23 cellular contexts compared by ENCODE assay signal in genomic region chr20:4602297-4602631, GRCh38.
DNase-seq lines count a peak whose midpoint lies in the region; ATAC-seq and TF ChIP-seq lines count a peak whose summit lies in the region.
"Had no signal": no experiment of that assay in that cellular context is flagged by ENCODE, and none has a peak within 500 bp of the region (broad histone marks: within the 10 kb centered on the region; RNA-seq: fewer than 3 reads in every experiment).

No MANE protein-coding gene starts in this region.

- no peak overlapping the region for H3K18ac ChIP-seq in neuronal stem cell (ENCODE audit: low read length)

- TF ChIP-seq CTCF in PC-3 (conservative IDR thresholded peaks at IDR 0.05; ENCODE audit: low read depth, low read length) (no peak), fibroblast of lung (conservative IDR thresholded peaks at IDR 0.05 in 1 of 2, IDR thresholded peaks at IDR 0.05 in 1 of 2; ENCODE audit: low read depth in 1 of 2, low read length in 2 of 2) (peak in 1 of 2 donors; percentile 11), testis (IDR thresholded peaks at IDR 0.05) (no peak)

- no peak overlapping the region for H2BK120ac ChIP-seq in neuronal stem cell (ENCODE audit: low read depth, low read length)

- no peaks in the 10 kb centered on the region for H3K79me1 ChIP-seq in neuronal stem cell (ENCODE audit: low read depth, low read length)

- H3K9ac ChIP-seq in GM23248 (no peak overlapping the region), PC-3 (ENCODE audit: low read length) (no peak overlapping the region), fibroblast of lung (ENCODE audit: insufficient read depth, low read length) (no peak overlapping the region), neuronal stem cell (ENCODE audit: low read depth, low read length, poor library complexity) (no peak overlapping the region)

- H2AFZ ChIP-seq in GM23248 (no peak overlapping the region), PC-3 (ENCODE audit: low read length) (no peak overlapping the region), fibroblast of lung (ENCODE audit: low read length) (no peak overlapping the region), neuronal stem cell (ENCODE audit: low read length) (no peak overlapping the region)

- ATAC-seq in PC-3 (peak; percentile 12), sciatic nerve (no peak)
- ATAC-seq: natural killer cell; Panc1; stimulated activated effector memory CD8-positive, alpha-beta T cell treated with anti-CD3 and anti-CD28 coated beads, Interleukin-12 subunit alpha, Interleukin-12 subunit beta, amount 100 ng/mL, for 72 hours had no signal

- BruUV-seq in PC-3 (replicated peaks; lab: Mats Ljungman, UMichigan), result no TSS peak

- no peak overlapping the region for H2BK15ac ChIP-seq in neuronal stem cell (ENCODE audit: low read length)

- POLR2A ChIA-PET in PC-3 (lab: Charles Lee; ENCODE audit: unreplicated experiment), result no interaction called here

- no peak overlapping the region for H3K4me3 ChIP-seq in GM23248
- H3K4me3 ChIP-seq in PC-3 (ENCODE audit: low read length), result no peak overlapping the region
- no peak overlapping the region for H3K4me3 ChIP-seq in fibroblast of lung (replicated peaks in 1 of 4; ENCODE audit: control extremely low read depth in 1 of 4, insufficient read depth in 1 of 4, low read depth in 3 of 4, low read length in 4 of 4)
- no peak overlapping the region for H3K4me3 ChIP-seq in testis
- H3K4me3 ChIP-seq in neuronal stem cell (ENCODE audit: low read length in 2 of 2), result no peak overlapping the region
- H3K4me3 ChIP-seq: pancreas, tibial artery had no signal

- CTCF ChIA-PET in PC-3 (lab: Charles Lee), result interaction anchor here (0.6 kb wide), 1 partner anchor 119 kb away, joined by 12 read pairs; the partner anchor contains the start of gene PRND

- no peak overlapping the region for H3K23ac ChIP-seq in neuronal stem cell (ENCODE audit: low read depth, low read length, poor library complexity)

- H3K4me1 ChIP-seq in GM23248 (ENCODE audit: insufficient read depth) (peaks cover 23% of the 10 kb centered on the region), PC-3 (ENCODE audit: insufficient read depth, low read length) (peaks cover 41% of the 10 kb centered on the region), fibroblast of lung (ENCODE audit: control insufficient read depth, extremely low read depth, insufficient read depth, low read length) (peaks cover 16% of the 10 kb centered on the region), testis (peaks cover 38% of the 10 kb centered on the region), neuronal stem cell (ENCODE audit: control insufficient read depth in 2 of 2, insufficient read depth in 1 of 2, low read depth in 1 of 2, low read length in 2 of 2) (no peaks in the 10 kb centered on the region)
- H3K4me1 ChIP-seq: pancreas had no signal

- no peak for TF ChIP-seq POLR2A in testis (IDR thresholded peaks at IDR 0.05)

- H2AK5ac ChIP-seq in neuronal stem cell (ENCODE audit: low read depth, low read length), result no peak overlapping the region

- H4K20me1 ChIP-seq in GM23248 (ENCODE audit: insufficient read depth) (no peaks in the 10 kb centered on the region), PC-3 (ENCODE audit: low read length) (no peaks in the 10 kb centered on the region), fibroblast of lung (ENCODE audit: control insufficient read depth, extremely low read depth, insufficient read depth, low read length) (no peaks in the 10 kb centered on the region)

- no peaks in the 10 kb centered on the region for H3K9me3 ChIP-seq in GM23248 (ENCODE audit: low read depth)
- H3K9me3 ChIP-seq in PC-3 (ENCODE audit: low read length), result no peaks in the 10 kb centered on the region
- H3K9me3 ChIP-seq in fibroblast of lung (ENCODE audit: control insufficient read depth, insufficient read depth, low read depth, low read length), result no peaks in the 10 kb centered on the region
- no peaks in the 10 kb centered on the region for H3K9me3 ChIP-seq in testis
- H3K9me3 ChIP-seq in neuronal stem cell (replicated peaks in 1 of 2; ENCODE audit: control insufficient read depth in 2 of 2, insufficient read depth in 1 of 2, low read depth in 1 of 2, low read length in 2 of 2), result no peaks in the 10 kb centered on the region
- H3K9me3 ChIP-seq: pancreas, tibial artery had no signal

- H3F3A ChIP-seq in GM23248 (ENCODE audit: insufficient read depth) (peaks cover 23% of the 10 kb centered on the region; the same call in 1 of the 2 replicates), PC-3 (ENCODE audit: low read length, unreplicated experiment) (peaks cover 4% of the 10 kb centered on the region)

- H3K36me3 ChIP-seq in GM23248 (ENCODE audit: low read depth), result no peaks in the 10 kb centered on the region
- no peaks in the 10 kb centered on the region for H3K36me3 ChIP-seq in PC-3 (ENCODE audit: low read depth, low read length)
- H3K36me3 ChIP-seq in fibroblast of lung (ENCODE audit: control insufficient read depth, insufficient read depth, low read length), result no peaks in the 10 kb centered on the region
- no peaks in the 10 kb centered on the region for H3K36me3 ChIP-seq in testis (ENCODE audit: low read depth, missing control alignments)
- no peaks in the 10 kb centered on the region for H3K36me3 ChIP-seq in neuronal stem cell (replicated peaks in 1 of 2; ENCODE audit: control insufficient read depth in 2 of 2, insufficient read depth in 2 of 2, low read length in 2 of 2)
- H3K36me3 ChIP-seq: pancreas, tibial artery had no signal

- H2BK5ac ChIP-seq in neuronal stem cell (ENCODE audit: low read length), result no peak overlapping the region

- no peaks in the 10 kb centered on the region for H3K79me2 ChIP-seq in GM23248 (ENCODE audit: insufficient read depth)
- H3K79me2 ChIP-seq in PC-3 (ENCODE audit: low read length), result no peaks in the 10 kb centered on the region
- no peaks in the 10 kb centered on the region for H3K79me2 ChIP-seq in fibroblast of lung (ENCODE audit: control insufficient read depth, insufficient read depth, low read length)

- 22 to 32% methylated on average over 4 of the region's 4 CpGs for WGBS in GM23248 (ENCODE audit: low coverage in 1 of 2, low lambda C conversion rate in 2 of 2, missing lambda C conversion rate in 2 of 2), 2 experiments
- WGBS in testis, 2 donors, result 63 to 75% methylated on average over 2 to 4 of the region's 4 CpGs
- no CpG with 5 or more reads among the region's 4 CpGs for WGBS in neuronal stem cell (ENCODE audit: extremely low coverage in 2 of 2, insufficient read length in 2 of 2, insufficient replicate concordance in 1 of 2), 2 donors

- no peak overlapping the region for H4K8ac ChIP-seq in neuronal stem cell (ENCODE audit: low read depth, low read length)

- no peak overlapping the region for H2BK12ac ChIP-seq in neuronal stem cell (ENCODE audit: low read length)

- DNase-seq in GM23248 (peak; percentile 73), PC-3 (peak; percentile 36), fibroblast of lung (ENCODE audit: low read depth in 2 of 2) (peak; percentile 25 to 54), testis (no peak), neuronal stem cell (ENCODE audit: low spot score) (no peak), sciatic nerve (ENCODE audit: low spot score) (no peak)
- DNase-seq in activated CD4-positive, alpha-beta T cell treated with anti-CD3 and anti-CD28 coated beads, Interleukin-2, amount 50 U/mL, for 4 hours, result no peak
- DNase-seq: activated B cell treated with CpG ODN at 0.5 μM for 24 hours; activated CD4-positive, alpha-beta memory T cell treated with anti-CD3 and anti-CD28 coated beads for 36 hours; activated naive CD4-positive, alpha-beta T cell; activated T-cell treated with anti-CD3 and anti-CD28 coated beads for 4 hours; amniotic stem cell; DND-41; foreskin melanocyte; KG1; mesendoderm; natural killer cell; NCI-H1930; T-helper 9 cell; tibial artery had no signal

- H3K9me2 ChIP-seq in GM23248 (ENCODE audit: insufficient read depth) (no peaks in the 10 kb centered on the region), PC-3 (replicated peaks; ENCODE audit: low read length) (no peaks in the 10 kb centered on the region)

- H3K4me2 ChIP-seq in GM23248 (ENCODE audit: unreplicated experiment), result peak overlapping the region; percentile 53
- peak overlapping the region; percentile 79 for H3K4me2 ChIP-seq in PC-3 (ENCODE audit: low read length)
- no peak overlapping the region for H3K4me2 ChIP-seq in fibroblast of lung (ENCODE audit: extremely low read depth, insufficient read depth, low read length)
- no peak overlapping the region for H3K4me2 ChIP-seq in neuronal stem cell (ENCODE audit: insufficient read depth, low read length, poor library complexity, severe bottlenecking)

- in situ Hi-C loops in GM23248 (cut with MboI), result loop anchor here (25.0 kb wide), 1 partner anchor 360 kb away; no protein-coding TSS in a partner anchor

- H3K14ac ChIP-seq in neuronal stem cell (ENCODE audit: low read length), result no peak overlapping the region

- H4K91ac ChIP-seq in neuronal stem cell (ENCODE audit: low read depth, low read length, poor library complexity), result no peak overlapping the region

- intact Hi-C loops in PC-3 (cut with micrococcal nuclease), result no loop called here
- intact Hi-C loops in testis (cut with DNase I; ENCODE audit: low total_unique reads), result no loop called here
- intact Hi-C loops in sciatic nerve (cut with DNase I), result no loop called here

- no peak overlapping the region for H3K4ac ChIP-seq in neuronal stem cell (ENCODE audit: low read length)

- H3K27ac ChIP-seq in GM23248 (0 out of 2 replicates have a peak overlapping the region, but pooled peaks have one; percentile 7), PC-3 (ENCODE audit: low read length) (no peak overlapping the region), fibroblast of lung (ENCODE audit: insufficient read depth, low read length) (no peak overlapping the region), testis (peak overlapping the region; percentile 20 to 40), neuronal stem cell (replicated peaks; ENCODE audit: low read length) (no peak overlapping the region)
- H3K27ac ChIP-seq: pancreas, tibial artery had no signal

- no peaks in the 10 kb centered on the region for H3K27me3 ChIP-seq in GM23248 (replicated peaks; ENCODE audit: insufficient read depth)
- H3K27me3 ChIP-seq in PC-3 (ENCODE audit: low read length), result no peaks in the 10 kb centered on the region
- H3K27me3 ChIP-seq in fibroblast of lung (ENCODE audit: control insufficient read depth, insufficient read depth, low read length), result no peaks in the 10 kb centered on the region
- no peaks in the 10 kb centered on the region for H3K27me3 ChIP-seq in testis
- peaks cover 0 to 38% (median 0%) of the 10 kb centered on the region in 3 experiments for H3K27me3 ChIP-seq in neuronal stem cell (ENCODE audit: control insufficient read depth in 3 of 3, insufficient read depth in 3 of 3, low read depth in 1 of 3, low read length in 3 of 3)
- H3K27me3 ChIP-seq: pancreas had no signal

Comparison
In these comparisons a context has a peak if more than half of its experiments do, and no peak if none do; other contexts are left out.
1. DNase-seq: peak in GM23248 (single experiment), PC-3 (single experiment) and fibroblast of lung (2 of 2); none in testis (single experiment), activated CD4-positive, alpha-beta T cell treated with anti-CD3 and anti-CD28 coated beads, Interleukin-2, amount 50 U/mL, for 4 hours (0 of 2), neuronal stem cell (single experiment) and sciatic nerve (single experiment).
2. H3K27ac ChIP-seq: peak in GM23248 (single experiment) and testis (2 of 2); none in PC-3 (single experiment), fibroblast of lung (single experiment) and neuronal stem cell (single experiment).
3. H3K4me2 ChIP-seq: peak in GM23248 (single experiment) and PC-3 (single experiment); none in fibroblast of lung (single experiment) and neuronal stem cell (single experiment).